34 cellular contexts compared by ENCODE assay signal in genomic region chr12:79434561-79434960, GRCh38.
"Had no signal": no experiment of that assay in that cellular context is flagged by ENCODE, and none has a peak within 500 bp of the region (broad histone marks: within the 10 kb centered on the region; RNA-seq: fewer than 3 reads in every experiment).

No MANE protein-coding gene starts in this region.

- H3K4me3 ChIP-seq: MG63 had no signal

- H3K36me3 ChIP-seq: MG63 had no signal

- DNase-seq: Karpas-422, Kasumi-1, KG1, MG63, MM.1S, MV-4-11, NCI-H1048, NCI-H1092, NCI-H1092 treated with DMSO at 0.1 percent for 48 hours, NCI-H1105, NCI-H1105 treated with DMSO at 0.1 percent for 48 hours, NCI-H1417, NCI-H1417 treated with DMSO at 0.1 percent for 48 hours, NCI-H1436, NCI-H1436 treated with DMSO at 0.1 percent for 48 hours, NCI-H146, NCI-H1694, NCI-H1694 treated with DMSO at 0.1 percent for 48 hours, NCI-H187, NCI-H187 treated with DMSO at 0.1 percent for 48 hours, NCI-H1930, NCI-H2029, NCI-H2029 treated with DMSO at 0.1 percent for 48 hours, NCI-H2081, NCI-H2081 treated with DMSO at 0.1 percent for 48 hours, NCI-H2107, NCI-H2171, NCI-H2171 treated with DMSO at 0.1 percent for 48 hours, NCI-H2227 treated with DMSO at 0.1 percent for 48 hours, NCI-H226, NCI-H345, NCI-H446, NCI-H446 treated with DMSO at 0.1 percent for 48 hours had no signal

- H3K4me2 ChIP-seq: KMS-11 had no signal

- H3K9ac ChIP-seq: KMS-11 had no signal

- H3K27ac ChIP-seq: KMS-11 had no signal

- H3K27me3 ChIP-seq: MG63 had no signal

- H3K9me3 ChIP-seq: MG63 had no signal
